1 cellular context compared by ENCODE assay signal in the genomic region with DNA sequence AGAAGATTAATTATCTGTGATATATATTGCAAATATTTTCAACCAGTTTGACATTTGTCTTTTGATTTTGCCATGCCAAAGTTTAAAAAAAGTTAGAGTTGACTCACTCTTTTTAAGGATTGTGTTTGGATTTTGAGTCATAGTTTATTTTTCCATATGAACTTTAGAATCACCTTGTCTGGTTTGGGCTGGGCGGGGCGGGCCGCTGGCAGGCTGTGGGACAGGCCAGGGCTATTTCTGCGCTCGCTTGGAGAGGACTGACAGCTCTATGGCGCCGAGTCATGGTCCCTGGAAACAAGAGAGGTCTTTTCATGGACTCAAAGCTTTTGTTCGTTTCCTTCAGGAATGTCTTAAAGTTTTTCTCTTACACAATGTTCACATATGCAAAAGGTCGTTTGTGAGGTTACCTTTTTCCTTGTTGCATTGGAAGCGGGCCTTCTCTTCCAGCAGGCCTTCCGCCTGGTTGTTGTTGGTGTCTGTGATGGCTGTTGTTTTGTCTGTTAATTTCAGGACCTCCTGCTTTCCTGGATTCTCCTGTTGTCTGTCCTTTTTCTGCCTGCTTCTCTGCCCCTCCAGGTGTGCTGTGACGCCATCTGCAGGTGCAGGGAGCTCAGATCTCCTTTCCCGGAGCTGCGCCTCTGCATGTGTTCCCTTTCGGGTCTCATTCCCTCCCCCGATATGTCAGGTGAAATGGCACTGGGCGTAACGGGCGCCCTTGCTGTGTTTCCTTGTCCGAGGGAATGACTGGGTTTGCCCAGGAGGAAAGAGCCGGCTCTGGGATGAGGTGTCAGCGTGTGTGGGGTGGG.
TF ChIP-seq lines count a peak whose summit lies in the region.

No MANE protein-coding gene starts in this region.

TF ChIP-seq in IMR-90, 13 proteins besides CTCF, POLR2A, EP300 and RAD21 (continued from another document):
- TF ChIP-seq MAZ (IDR thresholded peaks at IDR 0.05; ENCODE audit: borderline replicate concordance, low read depth, low read length) = no peak
- no peak for TF ChIP-seq MAFK (IDR thresholded peaks at IDR 0.05; ENCODE audit: low read depth, low read length)
- no peak for TF ChIP-seq SMC3 (IDR thresholded peaks at IDR 0.05; ENCODE audit: low read depth, low read length)
- no peak for TF ChIP-seq RCOR1 (IDR thresholded peaks at IDR 0.05; ENCODE audit: insufficient replicate concordance, low read length)
- TF ChIP-seq, protein P1, sequence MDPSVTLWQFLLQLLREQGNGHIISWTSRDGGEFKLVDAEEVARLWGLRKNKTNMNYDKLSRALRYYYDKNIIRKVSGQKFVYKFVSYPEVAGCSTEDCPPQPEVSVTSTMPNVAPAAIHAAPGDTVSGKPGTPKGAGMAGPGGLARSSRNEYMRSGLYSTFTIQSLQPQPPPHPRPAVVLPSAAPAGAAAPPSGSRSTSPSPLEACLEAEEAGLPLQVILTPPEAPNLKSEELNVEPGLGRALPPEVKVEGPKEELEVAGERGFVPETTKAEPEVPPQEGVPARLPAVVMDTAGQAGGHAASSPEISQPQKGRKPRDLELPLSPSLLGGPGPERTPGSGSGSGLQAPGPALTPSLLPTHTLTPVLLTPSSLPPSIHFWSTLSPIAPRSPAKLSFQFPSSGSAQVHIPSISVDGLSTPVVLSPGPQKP (IDR thresholded peaks at IDR 0.05; ENCODE audit: borderline replicate concordance, low read depth, low read length) = no peak
- TF ChIP-seq BHLHE40 (IDR thresholded peaks at IDR 0.05; ENCODE audit: low read depth, low read length) = no peak
- TF ChIP-seq CEBPB (IDR thresholded peaks at IDR 0.05; ENCODE audit: low read depth, low read length) = peak; percentile 23; the same call in 1 of the 2 replicates
TF ChIP-seq in IMR-90: peak in this region for 3.
